In the genomic region with DNA sequence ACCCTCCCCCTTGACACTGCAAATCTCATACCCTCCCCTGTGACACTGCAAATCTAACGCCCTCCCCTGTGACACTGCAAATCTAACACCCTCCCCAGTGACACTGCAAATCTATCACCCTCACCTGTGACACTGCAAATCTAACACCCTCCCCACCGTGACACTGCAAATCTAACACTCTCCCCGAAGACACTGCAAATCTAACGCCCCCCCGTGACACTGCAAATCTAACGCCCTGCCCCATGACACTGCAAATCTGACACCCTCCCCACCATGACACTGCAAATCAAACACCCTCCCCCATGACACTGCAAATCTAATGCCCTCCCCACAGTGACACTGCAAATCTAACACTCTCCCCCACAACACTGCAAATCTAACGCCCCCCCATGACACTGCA, we compare ENCODE assay signal across 8 cellular contexts.
"Had no signal": no experiment of that assay in that cellular context is flagged by ENCODE, and none has a peak within 500 bp of the region (broad histone marks: within the 10 kb centered on the region; RNA-seq: fewer than 3 reads in every experiment).

No MANE protein-coding gene starts in this region.

- ATAC-seq: HCT116 had no signal

- DNase-seq: GM23248, GOT3, H7, HFFc6, IMR-90 had no signal

- H3K36me3 ChIP-seq: HAP-1 had no signal

- H3K9ac ChIP-seq: GM23248 had no signal

- H2AFZ ChIP-seq: GM23248 had no signal

- H3K4me1 ChIP-seq: HAP-1 had no signal

- H3K9me3 ChIP-seq: HAP-1 had no signal

- H3K27ac ChIP-seq: GM23248, HL-60 had no signal

- H3K4me3 ChIP-seq: GM23248, HAP-1 had no signal
